Comparison of ENCODE assay signal across 11 cellular contexts in the genomic region with DNA sequence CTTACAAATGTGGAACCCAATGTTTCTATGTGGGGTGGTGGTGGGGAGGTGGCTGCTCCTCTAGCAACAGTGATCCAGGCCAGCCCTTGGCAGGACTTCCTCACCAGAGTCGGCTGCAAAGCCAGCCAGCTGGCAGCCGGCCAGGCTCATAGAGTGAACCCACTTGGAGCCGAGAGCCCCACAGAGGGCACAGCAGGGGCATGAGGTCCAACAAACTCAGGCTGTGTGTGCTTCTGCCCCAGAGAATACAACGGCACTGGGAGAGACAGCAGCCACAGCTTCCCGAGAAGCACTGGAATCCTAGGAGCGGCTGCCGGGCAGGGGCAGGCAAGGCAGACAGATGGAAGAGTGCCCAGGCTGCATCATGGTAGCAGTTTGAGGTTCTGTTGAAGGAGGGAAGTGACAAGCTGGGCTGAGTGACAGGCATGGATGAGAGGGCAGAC. TPM values are rescaled to one million over a fixed set of nuclear protein-coding genes. Genes with fewer than 3 reads are reported as not detected.
DNase-seq lines count a peak whose midpoint lies in the region; ATAC-seq and TF ChIP-seq lines count a peak whose summit lies in the region.
"Had no signal": no experiment of that assay in that cellular context is flagged by ENCODE, and none has a peak within 500 bp of the region (broad histone marks: within the 10 kb centered on the region; RNA-seq: fewer than 3 reads in every experiment).

No MANE protein-coding gene starts in this region.

- TF ChIP-seq POLR2A in gastroesophageal sphincter (IDR thresholded peaks at IDR 0.05), result no peak

- H3K36me3 ChIP-seq in gastroesophageal sphincter, result no peaks in the 10 kb centered on the region
- H3K36me3 ChIP-seq: brain microvascular endothelial cell had no signal

- no peak for TF ChIP-seq EP300 in gastroesophageal sphincter (IDR thresholded peaks at IDR 0.05)

- H3K9me3 ChIP-seq in gastroesophageal sphincter, result no peaks in the 10 kb centered on the region

- no peak overlapping the region for H3K27ac ChIP-seq in gastroesophageal sphincter
- H3K27ac ChIP-seq: brain microvascular endothelial cell had no signal

- in situ Hi-C loops in G401 (cut with HindIII; ENCODE audit: low sequenced_read_pairs), result no loop called here
- in situ Hi-C loops in GM13976 (cut with MboI; ENCODE audit: low sequenced_read_pairs, unreplicated experiment), result loop anchor here (25.0 kb wide), 1 partner anchor 223 kb away; no protein-coding TSS in a partner anchor

- no peaks in the 10 kb centered on the region for H3K4me1 ChIP-seq in gastroesophageal sphincter

- DNase-seq in G401 (ENCODE audit: low spot score), result peak; percentile 43
- DNase-seq in NCI-H2196 treated with DMSO at 0.1 percent for 48 hours (lab: John Stamatoyannopoulos, UW; ENCODE audit: unreplicated experiment), result peak; percentile 7
- peak; percentile 23 for DNase-seq in putamen (ENCODE audit: low spot score)
- DNase-seq in GM20000 (ENCODE audit: low spot score), result no peak
- DNase-seq in HT-29 (ENCODE audit: low spot score), result no peak
- no peak for DNase-seq in mesenteric fat pad (ENCODE audit: low spot score)
- DNase-seq in GM13976 (ENCODE audit: low spot score), result no peak
- DNase-seq: activated CD4-positive, alpha-beta T cell treated with anti-CD3 and anti-CD28 coated beads for 4 hours; brain microvascular endothelial cell; GF-D8 had no signal

- H3K27me3 ChIP-seq in gastroesophageal sphincter, result no peaks in the 10 kb centered on the region
- H3K27me3 ChIP-seq: brain microvascular endothelial cell had no signal

- TF ChIP-seq CTCF in gastroesophageal sphincter (IDR thresholded peaks at IDR 0.05), result no peak
- no peak for TF ChIP-seq CTCF in GM20000 (IDR thresholded peaks at IDR 0.05; ENCODE audit: extremely low read depth, missing control alignments)
- no peak for TF ChIP-seq CTCF in GM13976 (IDR thresholded peaks at IDR 0.05; ENCODE audit: borderline replicate concordance, control extremely low read depth, extremely low read depth, insufficient read depth, missing control alignments)

- peak; percentile 42 for ATAC-seq in gastroesophageal sphincter

- no CpG with 5 or more reads among the region's 7 CpGs for WGBS in gastroesophageal sphincter (ENCODE audit: low coverage in 1 of 2), 2 donors

- no peak overlapping the region for H3K4me3 ChIP-seq in gastroesophageal sphincter

RNA-seq across cellular contexts. Expression of a gene that starts 23.5 kb away (rescaled TPM):
- total RNA-seq in G401 (2014; rRNA removed; shearing (Covaris generic)), result not detected in 2 replicates
- total RNA-seq in gastroesophageal sphincter (under 1 TPM in 1 of 4 donors, not detected in 3; 0.27 TPM), mesenteric fat pad (0.71 TPM)
- total RNA-seq in HT-29 (2014; rRNA removed; shearing (Covaris generic)), result 1.0 TPM in 1 of 2 replicates, not detected in the other

RNA-seq across cellular contexts. Expression of a gene that starts 42.0 kb away (rescaled TPM):
- total RNA-seq in G401 (2014; rRNA removed; shearing (Covaris generic)), result 41.5 and 53.2 TPM in 2 replicates
- total RNA-seq in gastroesophageal sphincter, result 10 to 100 TPM; 19.3 to 97.9 (median 40.6) TPM
- 0.10 and 0.53 TPM in 2 replicates for total RNA-seq in HT-29 (2014; rRNA removed; shearing (Covaris generic))
- 16.1 TPM for total RNA-seq in mesenteric fat pad

RNA-seq across cellular contexts. Expression of a gene that starts 56.5 kb away (rescaled TPM):
- total RNA-seq in G401 (2014; rRNA removed; shearing (Covaris generic)), result 1,850 and 2,813 TPM in 2 replicates
- total RNA-seq in gastroesophageal sphincter (1,000 to 10,000 TPM; 1,536 to 5,996 (median 3,784) TPM), mesenteric fat pad (1,220 TPM)
- total RNA-seq in HT-29 (2014; rRNA removed; shearing (Covaris generic)), result 753 and 894 TPM in 2 replicates

Comparison
In these comparisons a context has a peak if more than half of its experiments do, and no peak if none do; other contexts are left out.
1. DNase-seq: peak in G401 (single experiment), NCI-H2196 treated with DMSO at 0.1 percent for 48 hours (single experiment) and putamen (single experiment); none in GM20000 (single experiment), HT-29 (single experiment), mesenteric fat pad (single experiment) and GM13976 (single experiment).
2. RNA of a gene that starts 42.0 kb away (total RNA-seq): 41.5 to 53.2 TPM in G401, 19.3 to 97.9 TPM in gastroesophageal sphincter and 16.1 TPM in mesenteric fat pad (single experiment); 0.10 to 0.53 TPM in HT-29; every median in the first group is over 10 times any median in the second.